Comparison of ENCODE assay signal across 8 cellular contexts in the genomic region with DNA sequence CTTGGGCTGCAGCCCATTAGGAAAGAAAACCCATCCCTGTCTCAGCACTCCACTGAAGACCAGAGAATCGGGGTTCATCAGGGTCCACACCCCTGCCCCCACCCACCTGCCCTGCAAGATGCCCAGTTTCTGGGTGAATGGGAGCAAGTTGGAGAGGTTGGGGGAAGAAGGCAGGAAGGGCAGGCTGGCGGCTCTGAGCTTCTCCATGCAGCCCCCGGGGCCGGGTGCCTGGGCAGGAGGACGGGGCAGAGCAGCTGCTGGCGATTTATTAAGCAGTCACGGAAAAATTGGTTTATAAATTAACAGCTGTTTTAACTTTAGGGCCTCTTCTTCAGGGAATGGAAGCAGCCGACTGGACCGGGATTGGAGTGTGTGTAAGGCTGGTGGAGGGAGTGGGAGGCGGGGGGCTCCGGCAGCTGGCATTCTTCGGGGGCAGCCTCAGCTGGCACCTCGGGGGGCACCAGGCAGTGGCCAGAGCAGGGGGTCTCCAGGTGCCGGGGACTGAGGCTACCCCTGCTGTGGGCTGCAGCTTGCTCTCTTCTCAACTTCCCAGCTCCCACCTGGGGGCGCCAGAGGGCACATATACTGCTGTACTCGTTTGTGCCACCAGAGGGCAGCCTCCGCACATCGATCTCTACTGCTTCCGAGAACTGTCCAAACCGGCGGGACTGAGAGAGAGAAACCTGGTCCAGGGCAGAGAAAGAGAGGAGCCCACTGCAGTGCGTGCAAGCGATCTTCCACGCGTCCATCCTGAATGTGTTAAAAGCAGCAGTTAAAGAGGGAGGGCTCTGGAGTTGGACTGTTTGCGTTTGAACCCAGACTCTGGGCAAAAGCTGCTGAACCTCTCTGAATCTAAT. TPM values are rescaled to one million over a fixed set of nuclear protein-coding genes. Genes with fewer than 3 reads are reported as not detected.
DNase-seq lines count a peak whose midpoint lies in the region; ATAC-seq and TF ChIP-seq lines count a peak whose summit lies in the region.

No MANE protein-coding gene starts in this region.

- H3K27me3 ChIP-seq in CD4-positive, alpha-beta memory T cell (ENCODE audit: insufficient read depth, low read length), result peaks cover 14% of the 10 kb centered on the region

- peaks cover 13 to 31% (median 20%) of the 10 kb centered on the region in 4 donors for H3K4me1 Mint-ChIP-seq in CD4-positive, alpha-beta memory T cell
- H3K4me1 Mint-ChIP-seq in type B pancreatic cell (ENCODE audit: unreplicated experiment), result peaks cover 6% of the 10 kb centered on the region

- peaks cover 36% of the 10 kb centered on the region for H3K4me1 ChIP-seq in CD4-positive, alpha-beta memory T cell (ENCODE audit: insufficient read depth, low read length)

- H3K27me3 Mint-ChIP-seq in CD4-positive, alpha-beta memory T cell, result peaks cover 14 to 18% of the 10 kb centered on the region in 2 donors
- peaks cover 73% of the 10 kb centered on the region for H3K27me3 Mint-ChIP-seq in type B pancreatic cell

- peak; percentile 100 for TF ChIP-seq CTCF in type B pancreatic cell (conservative IDR thresholded peaks at IDR 0.05)

- H3K9me3 ChIP-seq in CD4-positive, alpha-beta memory T cell (ENCODE audit: control insufficient read depth in 1 of 2, low read length in 2 of 2), result no peaks in the 10 kb centered on the region

- H3K4me3 ChIP-seq in CD4-positive, alpha-beta memory T cell (ENCODE audit: low read length in 2 of 2), result peak overlapping the region in 1 of 2 donors; percentile 50

- H3K4me3 Mint-ChIP-seq in CD4-positive, alpha-beta memory T cell, result peak overlapping the region; percentile 65 to 85 (median 80)
- peak overlapping the region; percentile 45 for H3K4me3 Mint-ChIP-seq in type B pancreatic cell

- no peaks in the 10 kb centered on the region for H3K9me3 Mint-ChIP-seq in CD4-positive, alpha-beta memory T cell
- no peaks in the 10 kb centered on the region for H3K9me3 Mint-ChIP-seq in type B pancreatic cell

- H3K36me3 Mint-ChIP-seq in CD4-positive, alpha-beta memory T cell, result peaks cover 0 to 3% of the 10 kb centered on the region in 2 donors
- H3K36me3 Mint-ChIP-seq in type B pancreatic cell, result no peaks in the 10 kb centered on the region

- intact Hi-C loops in CD4-positive, alpha-beta memory T cell (cut with micrococcal nuclease), result loop anchor here (1.0 to 2.0 kb wide), 8 partner anchors 16 to 406 kb away; a partner anchor contains a TSS

- peak; percentile 57 for ATAC-seq in GM21390 (IDR thresholded peaks at IDR 0.05; ENCODE audit: unreplicated experiment)
- ATAC-seq in SK-N-SH treated with all-trans-retinoic acid at 6 μM for 48 hours, result peak; percentile 79

- H3K27ac ChIP-seq in CD4-positive, alpha-beta memory T cell (ENCODE audit: low read depth, low read length), result peak overlapping the region; percentile 4

- POLR2A ChIA-PET in CD4-positive, alpha-beta memory T cell (lab: Charles Lee; ENCODE audit: partially characterized antibody), result interaction anchor here (0.6 to 4.2 kb wide), 16 partner anchors 12 to 422 kb away, joined by 3 to 43 read pairs (median 4); a partner anchor contains a TSS

- H3K27ac Mint-ChIP-seq in CD4-positive, alpha-beta memory T cell, result peak overlapping the region; percentile 54 to 90 (median 86)
- H3K27ac Mint-ChIP-seq in type B pancreatic cell, result no peak overlapping the region

- DNase-seq in CD4-positive, alpha-beta memory T cell, result peak; percentile 82 to 90 (median 84)
- DNase-seq in NAMALWA (ENCODE audit: low spot score) (peak; percentile 92), globus pallidus (ENCODE audit: low spot score) (peak; percentile 81), pons (ENCODE audit: low spot score) (peak; percentile 86), type B pancreatic cell (ENCODE audit: extremely low spot score, unreplicated experiment) (peak; percentile 93)
- DNase-seq in activated naive CD4-positive, alpha-beta T cell treated with Interleukin-2 at 50 U/mL for 16 hours, result peak; percentile 91

- no peaks in the 10 kb centered on the region for H3K36me3 ChIP-seq in CD4-positive, alpha-beta memory T cell (ENCODE audit: insufficient read depth, low read length)

- CTCF ChIA-PET in CD4-positive, alpha-beta memory T cell (lab: Charles Lee; ENCODE audit: partially characterized antibody), result interaction anchor here (0.6 to 9.5 kb wide), 50 partner anchors 9 to 405 kb away, joined by 3 to 114 read pairs (median 4); a partner anchor contains a TSS

TF ChIP-seq in SK-N-SH treated with all-trans-retinoic acid at 6 μM for 48 hours, 23 proteins besides CTCF, POLR2A, EP300 and RAD21 (continues in another document):
- TF ChIP-seq SNAI2 (CRISPR knock-in tag; IDR thresholded peaks at IDR 0.05), result no peak
- no peak for TF ChIP-seq ZNF70 (CRISPR knock-in tag; IDR thresholded peaks at IDR 0.05)
- TF ChIP-seq, protein P1, sequence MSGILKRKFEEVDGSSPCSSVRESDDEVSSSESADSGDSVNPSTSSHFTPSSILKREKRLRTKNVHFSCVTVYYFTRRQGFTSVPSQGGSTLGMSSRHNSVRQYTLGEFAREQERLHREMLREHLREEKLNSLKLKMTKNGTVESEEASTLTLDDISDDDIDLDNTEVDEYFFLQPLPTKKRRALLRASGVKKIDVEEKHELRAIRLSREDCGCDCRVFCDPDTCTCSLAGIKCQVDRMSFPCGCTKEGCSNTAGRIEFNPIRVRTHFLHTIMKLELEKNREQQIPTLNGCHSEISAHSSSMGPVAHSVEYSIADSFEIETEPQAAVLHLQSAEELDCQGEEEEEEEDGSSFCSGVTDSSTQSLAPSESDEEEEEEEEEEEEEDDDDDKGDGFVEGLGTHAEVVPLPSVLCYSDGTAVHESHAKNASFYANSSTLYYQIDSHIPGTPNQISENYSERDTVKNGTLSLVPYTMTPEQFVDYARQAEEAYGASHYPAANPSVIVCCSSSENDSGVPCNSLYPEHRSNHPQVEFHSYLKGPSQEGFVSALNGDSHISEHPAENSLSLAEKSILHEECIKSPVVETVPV (CRISPR knock-in tag; IDR thresholded peaks at IDR 0.05), result no peak
- TF ChIP-seq BACH2 (CRISPR knock-in tag; IDR thresholded peaks at IDR 0.05; ENCODE audit: borderline replicate concordance), result no peak
- TF ChIP-seq RARB (CRISPR knock-in tag; IDR thresholded peaks at IDR 0.05), result no peak
- TF ChIP-seq, protein P2, sequence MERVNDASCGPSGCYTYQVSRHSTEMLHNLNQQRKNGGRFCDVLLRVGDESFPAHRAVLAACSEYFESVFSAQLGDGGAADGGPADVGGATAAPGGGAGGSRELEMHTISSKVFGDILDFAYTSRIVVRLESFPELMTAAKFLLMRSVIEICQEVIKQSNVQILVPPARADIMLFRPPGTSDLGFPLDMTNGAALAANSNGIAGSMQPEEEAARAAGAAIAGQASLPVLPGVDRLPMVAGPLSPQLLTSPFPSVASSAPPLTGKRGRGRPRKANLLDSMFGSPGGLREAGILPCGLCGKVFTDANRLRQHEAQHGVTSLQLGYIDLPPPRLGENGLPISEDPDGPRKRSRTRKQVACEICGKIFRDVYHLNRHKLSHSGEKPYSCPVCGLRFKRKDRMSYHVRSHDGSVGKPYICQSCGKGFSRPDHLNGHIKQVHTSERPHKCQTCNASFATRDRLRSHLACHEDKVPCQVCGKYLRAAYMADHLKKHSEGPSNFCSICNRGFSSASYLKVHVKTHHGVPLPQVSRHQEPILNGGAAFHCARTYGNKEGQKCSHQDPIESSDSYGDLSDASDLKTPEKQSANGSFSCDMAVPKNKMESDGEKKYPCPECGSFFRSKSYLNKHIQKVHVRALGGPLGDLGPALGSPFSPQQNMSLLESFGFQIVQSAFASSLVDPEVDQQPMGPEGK (CRISPR knock-in tag; IDR thresholded peaks at IDR 0.05; ENCODE audit: borderline replicate concordance), result no peak
- TF ChIP-seq, protein P3, sequence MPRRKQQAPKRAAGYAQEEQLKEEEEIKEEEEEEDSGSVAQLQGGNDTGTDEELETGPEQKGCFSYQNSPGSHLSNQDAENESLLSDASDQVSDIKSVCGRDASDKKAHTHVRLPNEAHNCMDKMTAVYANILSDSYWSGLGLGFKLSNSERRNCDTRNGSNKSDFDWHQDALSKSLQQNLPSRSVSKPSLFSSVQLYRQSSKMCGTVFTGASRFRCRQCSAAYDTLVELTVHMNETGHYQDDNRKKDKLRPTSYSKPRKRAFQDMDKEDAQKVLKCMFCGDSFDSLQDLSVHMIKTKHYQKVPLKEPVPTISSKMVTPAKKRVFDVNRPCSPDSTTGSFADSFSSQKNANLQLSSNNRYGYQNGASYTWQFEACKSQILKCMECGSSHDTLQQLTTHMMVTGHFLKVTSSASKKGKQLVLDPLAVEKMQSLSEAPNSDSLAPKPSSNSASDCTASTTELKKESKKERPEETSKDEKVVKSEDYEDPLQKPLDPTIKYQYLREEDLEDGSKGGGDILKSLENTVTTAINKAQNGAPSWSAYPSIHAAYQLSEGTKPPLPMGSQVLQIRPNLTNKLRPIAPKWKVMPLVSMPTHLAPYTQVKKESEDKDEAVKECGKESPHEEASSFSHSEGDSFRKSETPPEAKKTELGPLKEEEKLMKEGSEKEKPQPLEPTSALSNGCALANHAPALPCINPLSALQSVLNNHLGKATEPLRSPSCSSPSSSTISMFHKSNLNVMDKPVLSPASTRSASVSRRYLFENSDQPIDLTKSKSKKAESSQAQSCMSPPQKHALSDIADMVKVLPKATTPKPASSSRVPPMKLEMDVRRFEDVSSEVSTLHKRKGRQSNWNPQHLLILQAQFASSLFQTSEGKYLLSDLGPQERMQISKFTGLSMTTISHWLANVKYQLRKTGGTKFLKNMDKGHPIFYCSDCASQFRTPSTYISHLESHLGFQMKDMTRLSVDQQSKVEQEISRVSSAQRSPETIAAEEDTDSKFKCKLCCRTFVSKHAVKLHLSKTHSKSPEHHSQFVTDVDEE (CRISPR knock-in tag; IDR thresholded peaks at IDR 0.05), result no peak
- TF ChIP-seq ZNF8 (CRISPR knock-in tag; IDR thresholded peaks at IDR 0.05), result no peak
- TF ChIP-seq ZNF565 (CRISPR knock-in tag; conservative IDR thresholded peaks at IDR 0.05; ENCODE audit: low read depth), result no peak

RNA-seq across cellular contexts. Expression of a gene that starts 5.0 kb away (rescaled TPM):
- total RNA-seq in CD4-positive, alpha-beta memory T cell, result not detected
- not detected for polyA plus RNA-seq in CD4-positive, alpha-beta memory T cell
- total RNA-seq in type B pancreatic cell (ENCODE audit: low replicate concordance), result 1.8 and 3.7 TPM in 2 replicates

RNA-seq across cellular contexts. Expression of a gene that starts 14.0 kb away (rescaled TPM):
- total RNA-seq in CD4-positive, alpha-beta memory T cell, result not detected
- under 1 TPM in 1 of 2 donors, not detected in 1; 0.06 TPM for polyA plus RNA-seq in CD4-positive, alpha-beta memory T cell
- total RNA-seq in type B pancreatic cell (ENCODE audit: low replicate concordance), result not detected in 2 replicates

RNA-seq across cellular contexts. Expression of a gene that starts 15.2 kb away (rescaled TPM):
- total RNA-seq in CD4-positive, alpha-beta memory T cell, result 100 to 1,000 TPM; 105 to 110 TPM
- 10 to 100 TPM; 42.2 to 43.2 TPM for polyA plus RNA-seq in CD4-positive, alpha-beta memory T cell
- total RNA-seq in type B pancreatic cell (ENCODE audit: low replicate concordance), result 52.0 and 62.0 TPM in 2 replicates

RNA-seq across cellular contexts. Expression of a gene that starts 43.4 kb away (rescaled TPM):
- 1 to 10 TPM; 5.9 to 6.3 TPM for total RNA-seq in CD4-positive, alpha-beta memory T cell
- under 1 TPM in 1 of 2 donors, not detected in 1; 0.14 TPM for polyA plus RNA-seq in CD4-positive, alpha-beta memory T cell
- total RNA-seq in type B pancreatic cell (ENCODE audit: low replicate concordance), result 1.5 and 2.4 TPM in 2 replicates

RNA-seq across cellular contexts. Expression of a gene that starts 46.5 kb away (rescaled TPM):
- total RNA-seq in CD4-positive, alpha-beta memory T cell, result under 1 TPM in 1 of 2 experiments, not detected in 1; 0.55 TPM
- polyA plus RNA-seq in CD4-positive, alpha-beta memory T cell, result not detected
- 3.3 and 5.4 TPM in 2 replicates for total RNA-seq in type B pancreatic cell (ENCODE audit: low replicate concordance)
